Comparison of ENCODE assay signal across 19 cellular contexts in genomic region chr4:64495948-64496347, GRCh38.
DNase-seq lines count a peak whose midpoint lies in the region; ATAC-seq and TF ChIP-seq lines count a peak whose summit lies in the region.
"Had no signal": no experiment of that assay in that cellular context is flagged by ENCODE, and none has a peak within 500 bp of the region (broad histone marks: within the 10 kb centered on the region; RNA-seq: fewer than 3 reads in every experiment).

No MANE protein-coding gene starts in this region.

- no peak for TF ChIP-seq RAD21 in neural cell (conservative IDR thresholded peaks at IDR 0.05)

- no peaks in the 10 kb centered on the region for H3K9me3 ChIP-seq in neural cell (ENCODE audit: low read length)
- H3K9me3 ChIP-seq: A549; BLaER1 treated with 17β-estradiol and CSF1 and Interleukin-3, amounts not matched to agents 10 nM and 100 nM; Caco-2 had no signal

- no peak overlapping the region for H2AFZ ChIP-seq in neural cell (ENCODE audit: low read depth, low read length)

- H3K27ac ChIP-seq in neural cell (ENCODE audit: low read length) = no peak overlapping the region
- H3K27ac ChIP-seq: 22Rv1; A549; BLaER1 treated with 17β-estradiol and CSF1 and Interleukin-3, amounts not matched to agents 10 nM and 100 nM; C4-2B had no signal

- no peaks in the 10 kb centered on the region for H3K79me2 ChIP-seq in neural cell (replicated peaks; ENCODE audit: insufficient read depth, low read length)

- H4K20me1 ChIP-seq in neural cell (ENCODE audit: insufficient read depth) = no peaks in the 10 kb centered on the region
- H4K20me1 ChIP-seq: BLaER1 treated with 17β-estradiol and CSF1 and Interleukin-3, amounts not matched to agents 10 nM and 100 nM had no signal

- H3F3A ChIP-seq in neural cell (ENCODE audit: insufficient read depth, low read length, poor library complexity, severe bottlenecking) = no peaks in the 10 kb centered on the region

- DNase-seq in NCI-H2171 treated with DMSO at 0.1 percent for 48 hours (lab: John Stamatoyannopoulos, UW) = peak; percentile 41
- DNase-seq in NCI-H2171 (lab: John Stamatoyannopoulos, UW) = no peak
- DNase-seq in NCI-H446 treated with DMSO at 0.1 percent for 48 hours (lab: John Stamatoyannopoulos, UW) = peak; percentile 62
- no peak for DNase-seq in stimulated activated CD4-positive, alpha-beta T cell treated with anti-CD3 and anti-CD28 coated beads, Interleukin-12 subunit alpha, Interleukin-12 subunit beta, amount 100 ng/mL, for 4 hours
- DNase-seq: AML-193; Caco-2; Calu3; CD4-positive, alpha-beta T cell; CD8-positive, alpha-beta T cell; DMS79 treated with DMSO at 0.1 percent for 48 hours; GF-D8 had no signal

- H3K27me3 ChIP-seq in neural cell (ENCODE audit: insufficient read depth, low read depth, low read length) = no peaks in the 10 kb centered on the region
- H3K27me3 ChIP-seq: BLaER1 treated with 17β-estradiol and CSF1 and Interleukin-3, amounts not matched to agents 10 nM and 100 nM had no signal

- no peak for ATAC-seq in HG03039 (IDR thresholded peaks at IDR 0.05; ENCODE audit: unreplicated experiment)
- no peak for ATAC-seq in HG02588 (IDR thresholded peaks at IDR 0.05; ENCODE audit: unreplicated experiment)
- ATAC-seq: A549; CD8-positive, alpha-beta T cell; GM12878 had no signal

- no peaks in the 10 kb centered on the region for H3K9me2 ChIP-seq in neural cell (ENCODE audit: insufficient read depth, low read length)

- peak; percentile 57 for TF ChIP-seq EP300 in neural cell (conservative IDR thresholded peaks at IDR 0.05; ENCODE audit: poor library complexity, severe bottlenecking)

- no peak overlapping the region for H3K4me3 ChIP-seq in neural cell (ENCODE audit: low read length)
- H3K4me3 ChIP-seq: A549; BLaER1 treated with 17β-estradiol and CSF1 and Interleukin-3, amounts not matched to agents 10 nM and 100 nM; GM12878 had no signal

- no peak for TF ChIP-seq CTCF in neural cell (IDR thresholded peaks at IDR 0.05; ENCODE audit: poor library complexity, severe bottlenecking)

- no peak overlapping the region for H3K4me2 ChIP-seq in neural cell (ENCODE audit: low read length)
- H3K4me2 ChIP-seq: A549; BLaER1 treated with 17β-estradiol and CSF1 and Interleukin-3, amounts not matched to agents 10 nM and 100 nM had no signal

- no peak overlapping the region for H3K9ac ChIP-seq in neural cell (ENCODE audit: low read length)
- H3K9ac ChIP-seq: BLaER1 treated with 17β-estradiol and CSF1 and Interleukin-3, amounts not matched to agents 10 nM and 100 nM had no signal

- no peaks in the 10 kb centered on the region for H3K36me3 ChIP-seq in neural cell (ENCODE audit: insufficient read depth, low read length)
- H3K36me3 ChIP-seq: BLaER1 treated with 17β-estradiol and CSF1 and Interleukin-3, amounts not matched to agents 10 nM and 100 nM had no signal

TF ChIP-seq in neural cell, 6 proteins besides CTCF, POLR2A, EP300 and RAD21:
- TF ChIP-seq EZH2 (IDR thresholded peaks at IDR 0.05; ENCODE audit: borderline replicate concordance, insufficient read depth, low read length, poor library complexity, severe bottlenecking) (no peak), POLR2AphosphoS5 (IDR thresholded peaks at IDR 0.05) (no peak), SMC3 (conservative IDR thresholded peaks at IDR 0.05; ENCODE audit: poor library complexity) (no peak), MXI1 (conservative IDR thresholded peaks at IDR 0.05; ENCODE audit: poor library complexity, severe bottlenecking) (no peak), TAF1 (IDR thresholded peaks at IDR 0.05; ENCODE audit: low read depth) (no peak)
- TF ChIP-seq, protein P1, sequence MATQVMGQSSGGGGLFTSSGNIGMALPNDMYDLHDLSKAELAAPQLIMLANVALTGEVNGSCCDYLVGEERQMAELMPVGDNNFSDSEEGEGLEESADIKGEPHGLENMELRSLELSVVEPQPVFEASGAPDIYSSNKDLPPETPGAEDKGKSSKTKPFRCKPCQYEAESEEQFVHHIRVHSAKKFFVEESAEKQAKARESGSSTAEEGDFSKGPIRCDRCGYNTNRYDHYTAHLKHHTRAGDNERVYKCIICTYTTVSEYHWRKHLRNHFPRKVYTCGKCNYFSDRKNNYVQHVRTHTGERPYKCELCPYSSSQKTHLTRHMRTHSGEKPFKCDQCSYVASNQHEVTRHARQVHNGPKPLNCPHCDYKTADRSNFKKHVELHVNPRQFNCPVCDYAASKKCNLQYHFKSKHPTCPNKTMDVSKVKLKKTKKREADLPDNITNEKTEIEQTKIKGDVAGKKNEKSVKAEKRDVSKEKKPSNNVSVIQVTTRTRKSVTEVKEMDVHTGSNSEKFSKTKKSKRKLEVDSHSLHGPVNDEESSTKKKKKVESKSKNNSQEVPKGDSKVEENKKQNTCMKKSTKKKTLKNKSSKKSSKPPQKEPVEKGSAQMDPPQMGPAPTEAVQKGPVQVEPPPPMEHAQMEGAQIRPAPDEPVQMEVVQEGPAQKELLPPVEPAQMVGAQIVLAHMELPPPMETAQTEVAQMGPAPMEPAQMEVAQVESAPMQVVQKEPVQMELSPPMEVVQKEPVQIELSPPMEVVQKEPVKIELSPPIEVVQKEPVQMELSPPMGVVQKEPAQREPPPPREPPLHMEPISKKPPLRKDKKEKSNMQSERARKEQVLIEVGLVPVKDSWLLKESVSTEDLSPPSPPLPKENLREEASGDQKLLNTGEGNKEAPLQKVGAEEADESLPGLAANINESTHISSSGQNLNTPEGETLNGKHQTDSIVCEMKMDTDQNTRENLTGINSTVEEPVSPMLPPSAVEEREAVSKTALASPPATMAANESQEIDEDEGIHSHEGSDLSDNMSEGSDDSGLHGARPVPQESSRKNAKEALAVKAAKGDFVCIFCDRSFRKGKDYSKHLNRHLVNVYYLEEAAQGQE (IDR thresholded peaks at IDR 0.05; ENCODE audit: borderline replicate concordance) = no peak

Comparison
In these comparisons a context has a peak if more than half of its experiments do, and no peak if none do; other contexts are left out.
1. DNase-seq: peak in NCI-H2171 treated with DMSO at 0.1 percent for 48 hours (single experiment) and NCI-H446 treated with DMSO at 0.1 percent for 48 hours (single experiment); none in NCI-H2171 (single experiment) and stimulated activated CD4-positive, alpha-beta T cell treated with anti-CD3 and anti-CD28 coated beads, Interleukin-12 subunit alpha, Interleukin-12 subunit beta, amount 100 ng/mL, for 4 hours (single experiment).